Comparison of ENCODE assay signal across 30 cellular contexts in the genomic region with DNA sequence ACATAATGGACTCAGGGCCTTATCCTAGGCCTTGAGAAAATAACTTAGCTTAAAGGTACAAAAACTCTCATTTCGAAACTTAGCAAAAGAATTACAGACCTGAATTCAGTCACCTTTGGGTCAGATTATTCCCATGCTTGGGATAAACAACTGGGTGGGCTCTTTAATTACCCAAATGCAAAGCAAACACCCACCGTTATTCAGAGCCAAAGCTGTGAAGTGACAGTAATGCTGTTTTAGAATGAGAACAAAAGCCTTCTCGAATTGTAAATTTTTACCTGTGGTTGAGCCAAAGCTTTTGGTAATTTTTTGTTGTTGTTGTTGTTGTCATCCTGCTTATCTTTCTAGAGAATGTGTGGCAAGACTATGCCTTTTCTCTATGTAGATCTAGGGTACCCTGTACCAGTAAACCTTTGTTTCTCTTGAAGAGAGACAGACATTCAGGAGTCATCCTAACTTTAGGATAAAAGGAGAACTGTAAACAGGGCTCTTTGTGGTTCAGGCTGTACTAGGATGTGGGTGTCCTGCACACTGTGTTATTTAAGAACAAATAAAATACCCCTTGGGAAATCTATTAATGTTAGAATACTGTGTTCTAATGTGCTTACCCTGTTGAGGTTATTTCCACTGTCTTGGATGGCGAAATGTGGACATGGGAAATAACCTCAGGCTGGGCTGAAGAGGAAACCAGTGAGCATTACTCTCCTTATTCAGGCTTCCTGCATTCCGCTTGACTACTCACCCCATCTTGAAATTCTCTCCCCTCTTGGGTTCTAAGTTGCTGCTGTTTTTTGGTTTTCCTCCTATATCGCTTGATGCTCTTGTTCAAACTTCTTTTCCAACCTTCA.
DNase-seq lines count a peak whose midpoint lies in the region; ATAC-seq and TF ChIP-seq lines count a peak whose summit lies in the region.
"Had no signal": no experiment of that assay in that cellular context is flagged by ENCODE, and none has a peak within 500 bp of the region (broad histone marks: within the 10 kb centered on the region; RNA-seq: fewer than 3 reads in every experiment).

No MANE protein-coding gene starts in this region.

- H3K4me3 Mint-ChIP-seq in endodermal cell, result no peak overlapping the region
- H3K4me3 Mint-ChIP-seq: activated naive CD8-positive, alpha-beta T cell treated with anti-CD3 and anti-CD28 coated beads, Interleukin-2, amount 50 U/mL, for 24 hours; activated T-cell treated with anti-CD3 and anti-CD28 coated beads, Interleukin-2, amount 50 U/mL, for 72 hours; natural killer cell; T-cell had no signal

- WGBS in endodermal cell (ENCODE audit: insufficient coverage in 1 of 2, insufficient read length in 1 of 2), 2 experiments, result 53 to 67% methylated on average over 5 to 6 of the region's 6 CpGs
- 61% methylated on average over 6 of the region's 6 CpGs for WGBS in prostate gland

- no peak overlapping the region for H3K4me3 ChIP-seq in endodermal cell (ENCODE audit: low read length)
- no peak overlapping the region for H3K4me3 ChIP-seq in prostate gland
- H3K4me3 ChIP-seq: lower lobe of right lung, psoas muscle, sigmoid colon, SJCRH30, tibial artery had no signal

- DNase-seq in ELF-1 (ENCODE audit: low read depth, low spot score) (peak; percentile 10), Kasumi-1 (lab: John Stamatoyannopoulos, UW) (peak; percentile 54 to 58), endodermal cell (peak; percentile 53), prostate gland (ENCODE audit: low spot score) (peak; percentile 55), anterior cingulate cortex (lab: John Stamatoyannopoulos, UW) (no peak), hypothalamus (lab: John Stamatoyannopoulos, UW) (no peak)
- DNase-seq: activated CD4-positive, alpha-beta T cell treated with anti-CD3 and anti-CD28 coated beads, Interleukin-2, amount 50 U/mL, for 48 hours; activated naive CD4-positive, alpha-beta T cell; activated naive CD8-positive, alpha-beta T cell treated with anti-CD3 and anti-CD28 coated beads, Interleukin-2, amount 50 U/mL, for 24 hours; activated T-cell treated with anti-CD3 and anti-CD28 coated beads, Interleukin-2, amount 50 U/mL, for 72 hours; central memory CD4-positive, alpha-beta T cell; DMS79 treated with DMSO at 0.1 percent for 48 hours; head of caudate nucleus; kidney glomerular epithelial cell; lower lobe of right lung; natural killer cell; NCI-H146; NCI-H446 treated with DMSO at 0.1 percent for 48 hours; occipital lobe; psoas muscle; sigmoid colon; SJCRH30; stimulated activated CD4-positive, alpha-beta T cell treated with anti-CD3 and anti-CD28 coated beads, Interleukin-4, amount 100 ng/mL, for 4 hours; T-cell; tibial artery had no signal

- no peaks in the 10 kb centered on the region for H3K4me1 ChIP-seq in endodermal cell (ENCODE audit: control insufficient read depth, insufficient read depth, low read length)
- H3K4me1 ChIP-seq in prostate gland (replicated peaks), result peaks cover 4% of the 10 kb centered on the region
- H3K4me1 ChIP-seq: lower lobe of right lung, psoas muscle, sigmoid colon, SJCRH30, tibial artery had no signal

- H3K9ac ChIP-seq in endodermal cell (ENCODE audit: extremely low read depth, low read length, poor library complexity, severe bottlenecking), result no peak overlapping the region
- H3K9ac ChIP-seq: KMS-11 had no signal

- peak overlapping the region; percentile 24 for H3K27ac Mint-ChIP-seq in endodermal cell
- H3K27ac Mint-ChIP-seq: activated naive CD8-positive, alpha-beta T cell treated with anti-CD3 and anti-CD28 coated beads, Interleukin-2, amount 50 U/mL, for 24 hours; activated T-cell treated with anti-CD3 and anti-CD28 coated beads, Interleukin-2, amount 50 U/mL, for 72 hours; natural killer cell; T-cell had no signal

- no peaks in the 10 kb centered on the region for H3K27me3 Mint-ChIP-seq in endodermal cell (ENCODE audit: insufficient read depth)
- H3K27me3 Mint-ChIP-seq: activated naive CD8-positive, alpha-beta T cell treated with anti-CD3 and anti-CD28 coated beads, Interleukin-2, amount 50 U/mL, for 24 hours; T-cell had no signal

- H3K36me3 ChIP-seq in endodermal cell (ENCODE audit: control insufficient read depth, insufficient read depth, low read length), result no peaks in the 10 kb centered on the region
- no peaks in the 10 kb centered on the region for H3K36me3 ChIP-seq in prostate gland
- H3K36me3 ChIP-seq: lower lobe of right lung, sigmoid colon, SJCRH30, tibial artery had no signal

- H3K36me3 Mint-ChIP-seq in endodermal cell (ENCODE audit: low read depth), result no peaks in the 10 kb centered on the region
- H3K36me3 Mint-ChIP-seq: natural killer cell, T-cell had no signal

- peaks cover 45% of the 10 kb centered on the region for H3K4me1 Mint-ChIP-seq in endodermal cell
- H3K4me1 Mint-ChIP-seq: natural killer cell had no signal

- TF ChIP-seq CTCF in endodermal cell (conservative IDR thresholded peaks at IDR 0.05) (no peak), prostate gland (IDR thresholded peaks at IDR 0.05) (no peak)

- H3K27me3 ChIP-seq in endodermal cell (ENCODE audit: control insufficient read depth, insufficient read depth, low read length, poor library complexity, severe bottlenecking), result no peaks in the 10 kb centered on the region
- no peaks in the 10 kb centered on the region for H3K27me3 ChIP-seq in prostate gland (replicated peaks; ENCODE audit: insufficient read depth)
- H3K27me3 ChIP-seq: sigmoid colon, SJCRH30 had no signal

- ATAC-seq in GM18867 (IDR thresholded peaks at IDR 0.05; ENCODE audit: unreplicated experiment), result no peak
- ATAC-seq: activated CD4-positive, CD25-positive, alpha-beta regulatory T cell treated with anti-CD3 and anti-CD28 coated beads, Interleukin-2, amount 50 U/mL, for 24 hours; activated naive CD8-positive, alpha-beta T cell treated with anti-CD3 and anti-CD28 coated beads, Interleukin-2, amount 50 U/mL, for 24 hours; activated T-cell treated with anti-CD3 and anti-CD28 coated beads, Interleukin-2, amount 50 U/mL, for 72 hours; esophagus mucosa; lower lobe of right lung; natural killer cell; psoas muscle; T-cell had no signal

- H3K9me3 ChIP-seq in endodermal cell (ENCODE audit: control insufficient read depth, low read length) (no peaks in the 10 kb centered on the region), prostate gland (no peaks in the 10 kb centered on the region)
- H3K9me3 ChIP-seq: lower lobe of right lung, psoas muscle, sigmoid colon, SJCRH30, tibial artery had no signal

- no peak overlapping the region for H3K27ac ChIP-seq in endodermal cell (ENCODE audit: low read depth, low read length)
- H3K27ac ChIP-seq in prostate gland, result peak overlapping the region in 1 of 2 donors; percentile 64
- H3K27ac ChIP-seq: C4-2B, KMS-11, lower lobe of right lung, psoas muscle, sigmoid colon, SJCRH30, tibial artery had no signal

- intact Hi-C loops in prostate gland (cut with DNase I), result no loop called here

- H3K9me3 Mint-ChIP-seq in endodermal cell, result no peaks in the 10 kb centered on the region
- H3K9me3 Mint-ChIP-seq: natural killer cell, T-cell had no signal

- TF ChIP-seq POLR2A in prostate gland (IDR thresholded peaks at IDR 0.05), result no peak

Comparison
In these comparisons a context has a peak if more than half of its experiments do, and no peak if none do; other contexts are left out.
1. DNase-seq: peak in ELF-1 (single experiment), Kasumi-1 (2 of 2), endodermal cell (single experiment) and prostate gland (single experiment); none in anterior cingulate cortex (0 of 58) and hypothalamus (0 of 51).